ENCODE assay signal across 13 cellular contexts in the genomic region with DNA sequence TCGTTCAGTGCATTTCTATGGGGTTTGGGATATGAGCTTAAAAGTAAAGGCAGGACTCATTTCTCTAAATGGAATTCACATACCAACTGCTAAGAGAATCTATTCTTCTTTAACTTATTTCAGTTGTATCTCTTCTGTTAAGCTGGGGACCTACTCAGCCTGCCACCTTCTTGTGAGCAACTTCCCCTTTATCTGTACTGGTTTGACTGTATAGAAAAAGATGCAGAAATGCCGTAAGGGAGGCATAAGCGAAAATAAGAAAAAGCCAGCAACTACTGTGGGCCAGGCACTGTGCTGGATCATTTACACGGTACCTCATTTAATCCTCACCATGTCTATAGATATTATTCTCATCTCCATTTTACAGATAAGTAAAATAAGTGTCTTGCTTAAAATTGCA. TPM values are rescaled to one million over a fixed set of nuclear protein-coding genes. Genes with fewer than 3 reads are reported as not detected.
DNase-seq lines count a peak whose midpoint lies in the region; ATAC-seq and TF ChIP-seq lines count a peak whose summit lies in the region.
"Had no signal": no experiment of that assay in that cellular context is flagged by ENCODE, and none has a peak within 500 bp of the region (broad histone marks: within the 10 kb centered on the region; RNA-seq: fewer than 3 reads in every experiment).

No MANE protein-coding gene starts in this region.

- no peak for TF ChIP-seq CTCF in gastrocnemius medialis (IDR thresholded peaks at IDR 0.05 in 4 of 5, conservative IDR thresholded peaks at IDR 0.05 in 1 of 5)
- TF ChIP-seq CTCF in smooth muscle cell (IDR thresholded peaks at IDR 0.05; ENCODE audit: borderline replicate concordance, insufficient read depth, poor library complexity, severe bottlenecking), result no peak

- no peaks in the 10 kb centered on the region for H3K9me3 Mint-ChIP-seq in activated CD4-positive, alpha-beta memory T cell treated with anti-CD3 and anti-CD28 coated beads, Interleukin-2, amount 10 ng/mL, durations not matched to agents 7 days and 5 days

- ATAC-seq in GM19043 (IDR thresholded peaks at IDR 0.05; ENCODE audit: low read depth, unreplicated experiment) (peak; percentile 71), HG02610 (IDR thresholded peaks at IDR 0.05; ENCODE audit: unreplicated experiment) (peak; percentile 81), HG03442 (IDR thresholded peaks at IDR 0.05; ENCODE audit: unreplicated experiment) (peak; percentile 81), gastrocnemius medialis (no peak)

- H2AFZ ChIP-seq in smooth muscle cell (ENCODE audit: low read depth), result no peak overlapping the region

- H3K27me3 Mint-ChIP-seq in activated CD4-positive, alpha-beta memory T cell treated with anti-CD3 and anti-CD28 coated beads, Interleukin-2, amount 10 ng/mL, durations not matched to agents 7 days and 5 days, result no peaks in the 10 kb centered on the region

- no peak for DNase-seq in gastrocnemius medialis
- DNase-seq in smooth muscle cell (lab: John Stamatoyannopoulos, UW; ENCODE audit: unreplicated experiment), result no peak
- DNase-seq in activated CD4-positive, alpha-beta memory T cell treated with anti-CD3 and anti-CD28 coated beads, Interleukin-2, amount 10 ng/mL, durations not matched to agents 7 days and 5 days, result no peak
- no peak for DNase-seq in SKM-1 treated with dmso at 0.1 percent for 144 hours (lab: John Stamatoyannopoulos, UW; ENCODE audit: unreplicated experiment)
- DNase-seq in activated CD4-positive, alpha-beta T cell treated with anti-CD3 and anti-CD28 coated beads, Interleukin-2, amount 50 U/mL, for 48 hours, result no peak
- DNase-seq: activated CD8-positive, alpha-beta memory T cell treated with anti-CD3 and anti-CD28 coated beads for 24 hours; DMS153; kidney; NCI-H187 treated with DMSO at 0.1 percent for 48 hours; pancreas had no signal

- H3K36me3 ChIP-seq in gastrocnemius medialis (no peaks in the 10 kb centered on the region), smooth muscle cell (ENCODE audit: low read depth) (no peaks in the 10 kb centered on the region)
- H3K36me3 ChIP-seq: pancreas had no signal

- H3K4me2 ChIP-seq in smooth muscle cell, result no peak overlapping the region

- no peaks in the 10 kb centered on the region for H3F3A ChIP-seq in smooth muscle cell (ENCODE audit: low read depth)

- POLR2A ChIA-PET in activated CD4-positive, alpha-beta memory T cell treated with anti-CD3 and anti-CD28 coated beads, Interleukin-2, amount 10 ng/mL, durations not matched to agents 7 days and 5 days (lab: Charles Lee), result no interaction called here

- in situ Hi-C loops in gastrocnemius medialis (cut with MboI; ENCODE audit: low sequenced_read_pairs in 4 of 4), result no loop called here

- intact Hi-C loops in gastrocnemius medialis (cut with DNase I; ENCODE audit: low total_unique reads), result no loop called here

- TF ChIP-seq POLR2A in gastrocnemius medialis (IDR thresholded peaks at IDR 0.05), result no peak

- peaks cover 100% of the 10 kb centered on the region for H3K79me2 ChIP-seq in smooth muscle cell (ENCODE audit: low read depth)

- peaks cover 38% of the 10 kb centered on the region for H4K20me1 ChIP-seq in smooth muscle cell (ENCODE audit: low read depth)

- peak overlapping the region in 3 of 4 donors; percentile 4 to 46 (median 33) for H3K27ac ChIP-seq in gastrocnemius medialis
- H3K27ac ChIP-seq in smooth muscle cell (ENCODE audit: low read depth), result no peak overlapping the region
- H3K27ac ChIP-seq: pancreas had no signal

- H3K4me3 ChIP-seq in gastrocnemius medialis, result no peak overlapping the region
- no peak overlapping the region for H3K4me3 ChIP-seq in smooth muscle cell
- H3K4me3 ChIP-seq: pancreas had no signal

- WGBS in smooth muscle cell (ENCODE audit: low lambda C conversion rate), result 78% methylated on average over 4 of the region's 4 CpGs

- H3K4me1 ChIP-seq in gastrocnemius medialis, result peaks cover 70 to 80% of the 10 kb centered on the region in 2 donors
- H3K4me1 ChIP-seq in smooth muscle cell (ENCODE audit: low read depth), result peaks cover 10% of the 10 kb centered on the region

- H3K9me3 ChIP-seq in gastrocnemius medialis, result no peaks in the 10 kb centered on the region
- no peaks in the 10 kb centered on the region for H3K9me3 ChIP-seq in smooth muscle cell (replicated peaks; ENCODE audit: low read depth)
- H3K9me3 ChIP-seq: pancreas had no signal

- H3K4me3 Mint-ChIP-seq in activated CD4-positive, alpha-beta memory T cell treated with anti-CD3 and anti-CD28 coated beads, Interleukin-2, amount 10 ng/mL, durations not matched to agents 7 days and 5 days, result no peak overlapping the region

- CTCF ChIA-PET in activated CD4-positive, alpha-beta memory T cell treated with anti-CD3 and anti-CD28 coated beads, Interleukin-2, amount 10 ng/mL, durations not matched to agents 7 days and 5 days (lab: Charles Lee), result no interaction called here

- no peak overlapping the region for H3K9ac ChIP-seq in smooth muscle cell (ENCODE audit: low read depth)

- H3K4me1 Mint-ChIP-seq in activated CD4-positive, alpha-beta memory T cell treated with anti-CD3 and anti-CD28 coated beads, Interleukin-2, amount 10 ng/mL, durations not matched to agents 7 days and 5 days, result no peaks in the 10 kb centered on the region

- H3K27me3 ChIP-seq in gastrocnemius medialis (no peaks in the 10 kb centered on the region), smooth muscle cell (ENCODE audit: low read depth) (no peaks in the 10 kb centered on the region)
- H3K27me3 ChIP-seq: pancreas had no signal

- H3K36me3 Mint-ChIP-seq in activated CD4-positive, alpha-beta memory T cell treated with anti-CD3 and anti-CD28 coated beads, Interleukin-2, amount 10 ng/mL, durations not matched to agents 7 days and 5 days (ENCODE audit: low read depth), result no peaks in the 10 kb centered on the region

- H3K27ac Mint-ChIP-seq in activated CD4-positive, alpha-beta memory T cell treated with anti-CD3 and anti-CD28 coated beads, Interleukin-2, amount 10 ng/mL, durations not matched to agents 7 days and 5 days, result no peak overlapping the region

RNA-seq across cellular contexts. Expression of gene RBMS3, which starts 38.4 kb away (rescaled TPM):
- total RNA-seq in gastrocnemius medialis, result 10 to 100 TPM; 16.1 to 38.8 (median 22.7) TPM
- 50.6 and 53.8 TPM in 2 replicates for total RNA-seq in smooth muscle cell
- polyA plus RNA-seq in smooth muscle cell, result 40.9 and 42.9 TPM in 2 replicates
- total RNA-seq in activated CD4-positive, alpha-beta memory T cell treated with anti-CD3 and anti-CD28 coated beads, Interleukin-2, amount 10 ng/mL, durations not matched to agents 7 days and 5 days, result under 1 TPM; 0.38 to 0.63 TPM

Comparison
In these comparisons a context has a peak if more than half of its experiments do, and no peak if none do; other contexts are left out.
1. ATAC-seq: peak in GM19043 (single experiment), HG02610 (single experiment) and HG03442 (single experiment); none in gastrocnemius medialis (0 of 2).
2. RNA of gene RBMS3, which starts 38.4 kb away (total RNA-seq): 50.6 to 53.8 TPM in smooth muscle cell and 16.1 to 38.8 TPM in gastrocnemius medialis; 0.38 to 0.63 TPM in activated CD4-positive, alpha-beta memory T cell treated with anti-CD3 and anti-CD28 coated beads, Interleukin-2, amount 10 ng/mL, durations not matched to agents 7 days and 5 days; every median in the first group is over 10 times any median in the second.